Comparison of ENCODE assay signal across 12 cellular contexts in the genomic region with DNA sequence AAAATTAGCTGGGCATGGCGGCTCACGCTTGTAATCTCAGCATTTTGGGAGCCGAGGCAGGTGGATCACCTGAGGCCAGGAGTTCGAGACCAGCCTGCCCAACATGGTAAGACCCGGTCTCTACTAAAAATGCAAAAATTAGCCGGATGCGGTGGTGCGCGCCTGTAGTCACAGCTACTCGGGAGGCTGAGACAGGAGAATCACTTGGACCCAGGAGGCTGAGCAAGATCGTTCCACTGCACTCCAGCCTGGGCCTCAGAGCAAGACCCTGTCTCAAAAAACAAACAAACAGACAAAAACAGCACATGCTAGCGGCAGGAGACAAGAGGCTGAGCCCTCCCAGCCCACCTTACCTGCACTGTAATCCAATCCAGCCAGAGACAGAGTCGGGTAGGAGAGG. TPM values are rescaled to one million over a fixed set of nuclear protein-coding genes. Genes with fewer than 3 reads are reported as not detected.
DNase-seq lines count a peak whose midpoint lies in the region; ATAC-seq, FAIRE-seq and TF ChIP-seq lines count a peak whose summit lies in the region.
"Had no signal": no experiment of that assay in that cellular context is flagged by ENCODE, and none has a peak within 500 bp of the region (broad histone marks: within the 10 kb centered on the region; RNA-seq: fewer than 3 reads in every experiment).

No MANE protein-coding gene starts in this region.

- H3K4me3 ChIP-seq in keratinocyte (ENCODE audit: control insufficient read depth in 2 of 3, extremely low read depth in 1 of 3, insufficient read depth in 2 of 3, low read depth in 1 of 3, low read length in 3 of 3) = peak overlapping the region in 1 of 3 experiments; percentile 89
- H3K4me3 ChIP-seq in thoracic aorta = peak overlapping the region; percentile 100

- H3K27ac Mint-ChIP-seq in activated T-cell treated with anti-CD3 and anti-CD28 coated beads, Interleukin-2, amount 50 U/mL, for 24 hours = peak overlapping the region; percentile 93
- H3K27ac Mint-ChIP-seq in activated T-helper 1 cell treated with anti-CD3 and anti-CD28 coated beads, Interleukin-12 subunit alpha, Interleukin-12 subunit beta, Interleukin-2, Interleukin-4 antibody, amounts not matched to agents 30 ng/mL and 10 ng/mL and 1 ng/mL, durations not matched to agents 14 hours and 24 hours and 36 hours = no peak overlapping the region

- no peak for FAIRE-seq in keratinocyte (lab: Jason Lieb, UNC)
- FAIRE-seq: pancreas had no signal

- ATAC-seq in thoracic aorta (ENCODE audit: insufficient number of reproducible peaks, low FRiP score, low read depth) (no peak), HG02571 (IDR thresholded peaks at IDR 0.05; ENCODE audit: unreplicated experiment) (no peak)

- H3K9me1 ChIP-seq in keratinocyte (ENCODE audit: control insufficient read depth, extremely low read depth, insufficient read depth, low read length) = no peaks in the 10 kb centered on the region

- TF ChIP-seq CTCF in keratinocyte (optimal IDR thresholded peaks at IDR 0.05 in 1 of 3, IDR thresholded peaks at IDR 0.05 in 1 of 3, conservative IDR thresholded peaks at IDR 0.05 in 1 of 3; ENCODE audit: extremely low read depth in 1 of 3, insufficient read depth in 2 of 3, low read length in 3 of 3) (no peak), thoracic aorta (IDR thresholded peaks at IDR 0.05) (no peak)

- H3K9me3 Mint-ChIP-seq in activated T-cell treated with anti-CD3 and anti-CD28 coated beads, Interleukin-2, amount 50 U/mL, for 24 hours = no peaks in the 10 kb centered on the region
- no peaks in the 10 kb centered on the region for H3K9me3 Mint-ChIP-seq in activated T-helper 1 cell treated with anti-CD3 and anti-CD28 coated beads, Interleukin-12 subunit alpha, Interleukin-12 subunit beta, Interleukin-2, Interleukin-4 antibody, amounts not matched to agents 30 ng/mL and 10 ng/mL and 1 ng/mL, durations not matched to agents 14 hours and 24 hours and 36 hours

- no peaks in the 10 kb centered on the region for H3K9me3 ChIP-seq in keratinocyte (ENCODE audit: control insufficient read depth, low read depth, low read length)
- H3K9me3 ChIP-seq in thoracic aorta = no peaks in the 10 kb centered on the region
- H3K9me3 ChIP-seq: pancreas, thyroid gland had no signal

- H3K36me3 Mint-ChIP-seq in activated T-cell treated with anti-CD3 and anti-CD28 coated beads, Interleukin-2, amount 50 U/mL, for 24 hours (ENCODE audit: low read depth) = peaks cover 18% of the 10 kb centered on the region
- no peaks in the 10 kb centered on the region for H3K36me3 Mint-ChIP-seq in activated T-helper 1 cell treated with anti-CD3 and anti-CD28 coated beads, Interleukin-12 subunit alpha, Interleukin-12 subunit beta, Interleukin-2, Interleukin-4 antibody, amounts not matched to agents 30 ng/mL and 10 ng/mL and 1 ng/mL, durations not matched to agents 14 hours and 24 hours and 36 hours (ENCODE audit: low read depth)

- intact Hi-C loops in activated T-helper 1 cell treated with anti-CD3 and anti-CD28 coated beads, Interleukin-12 subunit alpha, Interleukin-12 subunit beta, Interleukin-2, Interleukin-4 antibody, amounts not matched to agents 30 ng/mL and 10 ng/mL and 1 ng/mL, durations not matched to agents 14 hours and 24 hours and 36 hours (cut with micrococcal nuclease) = loop anchor here (1.0 to 5.0 kb wide), 8 partner anchors 44 to 723 kb away; partner anchors contain the start of genes DOLK, GLE1, LRRC8A and MIGA2

- peaks cover under 1 to 3% of the 10 kb centered on the region in 2 experiments for H3K36me3 ChIP-seq in keratinocyte (ENCODE audit: control insufficient read depth in 2 of 2, extremely low read depth in 1 of 2, insufficient read depth in 2 of 2, low read length in 2 of 2)
- no peaks in the 10 kb centered on the region for H3K36me3 ChIP-seq in thoracic aorta
- H3K36me3 ChIP-seq: pancreas, thyroid gland had no signal

- H3K27me3 ChIP-seq in keratinocyte (ENCODE audit: control insufficient read depth, extremely low read depth, insufficient read depth, low read length) (no peaks in the 10 kb centered on the region), thoracic aorta (replicated peaks; ENCODE audit: insufficient read depth) (no peaks in the 10 kb centered on the region)
- H3K27me3 ChIP-seq: pancreas, thyroid gland had no signal

- H3K4me1 ChIP-seq in keratinocyte (ENCODE audit: control insufficient read depth, extremely low read depth, insufficient read depth, low read length) (peaks cover 14% of the 10 kb centered on the region), thoracic aorta (ENCODE audit: control insufficient read depth in 1 of 2, low read depth in 2 of 2) (peaks cover 7 to 18% of the 10 kb centered on the region in 2 donors)

- H3K4me1 Mint-ChIP-seq in activated T-cell treated with anti-CD3 and anti-CD28 coated beads, Interleukin-2, amount 50 U/mL, for 24 hours (ENCODE audit: low read depth) = peaks cover 35% of the 10 kb centered on the region
- peaks cover 17% of the 10 kb centered on the region for H3K4me1 Mint-ChIP-seq in activated T-helper 1 cell treated with anti-CD3 and anti-CD28 coated beads, Interleukin-12 subunit alpha, Interleukin-12 subunit beta, Interleukin-2, Interleukin-4 antibody, amounts not matched to agents 30 ng/mL and 10 ng/mL and 1 ng/mL, durations not matched to agents 14 hours and 24 hours and 36 hours (ENCODE audit: low read depth)

- peak overlapping the region; percentile 88 for H3K4me3 Mint-ChIP-seq in activated T-cell treated with anti-CD3 and anti-CD28 coated beads, Interleukin-2, amount 50 U/mL, for 24 hours
- H3K4me3 Mint-ChIP-seq in activated T-helper 1 cell treated with anti-CD3 and anti-CD28 coated beads, Interleukin-12 subunit alpha, Interleukin-12 subunit beta, Interleukin-2, Interleukin-4 antibody, amounts not matched to agents 30 ng/mL and 10 ng/mL and 1 ng/mL, durations not matched to agents 14 hours and 24 hours and 36 hours = peak overlapping the region; percentile 94

- H3K27me3 Mint-ChIP-seq in activated T-cell treated with anti-CD3 and anti-CD28 coated beads, Interleukin-2, amount 50 U/mL, for 24 hours = no peaks in the 10 kb centered on the region
- H3K27me3 Mint-ChIP-seq in activated T-helper 1 cell treated with anti-CD3 and anti-CD28 coated beads, Interleukin-12 subunit alpha, Interleukin-12 subunit beta, Interleukin-2, Interleukin-4 antibody, amounts not matched to agents 30 ng/mL and 10 ng/mL and 1 ng/mL, durations not matched to agents 14 hours and 24 hours and 36 hours (ENCODE audit: insufficient read depth) = peaks cover 2% of the 10 kb centered on the region

- H3K27ac ChIP-seq in keratinocyte (ENCODE audit: control insufficient read depth, insufficient read depth, low read length) (no peak overlapping the region), thoracic aorta (no peak overlapping the region)
- H3K27ac ChIP-seq: thyroid gland had no signal

- DNase-seq in activated T-cell treated with anti-CD3 and anti-CD28 coated beads, Interleukin-2, amount 50 U/mL, for 24 hours = no peak
- no peak for DNase-seq in activated T-cell treated with anti-CD3 and anti-CD28 coated beads for 4 hours
- no peak for DNase-seq in activated T-helper 1 cell treated with anti-CD3 and anti-CD28 coated beads, Interleukin-12 subunit alpha, Interleukin-12 subunit beta, Interleukin-2, Interleukin-4 antibody, amounts not matched to agents 30 ng/mL and 10 ng/mL and 1 ng/mL, durations not matched to agents 14 hours and 24 hours and 36 hours (ENCODE audit: low spot score)
- no peak for DNase-seq in keratinocyte (ENCODE audit: low read depth, low spot score)
- DNase-seq in thoracic aorta (ENCODE audit: low spot score) = no peak
- no peak for DNase-seq in NCI-H2081 (lab: John Stamatoyannopoulos, UW)
- no peak for DNase-seq in NCI-H1105 treated with DMSO at 0.1 percent for 48 hours (lab: John Stamatoyannopoulos, UW)
- DNase-seq: C1 segment of cervical spinal cord, KG1, thyroid gland had no signal

- H3K9ac ChIP-seq in keratinocyte (ENCODE audit: control insufficient read depth, extremely low read depth, insufficient read depth, low read length) = no peak overlapping the region

- H4K20me1 ChIP-seq in keratinocyte (ENCODE audit: control insufficient read depth, extremely low read depth, insufficient read depth, low read length) = no peaks in the 10 kb centered on the region

- peak overlapping the region; percentile 89 for H3K4me2 ChIP-seq in keratinocyte (ENCODE audit: control insufficient read depth, extremely low read depth, insufficient read depth, low read depth, low read length)

- no peak overlapping the region for H2AFZ ChIP-seq in keratinocyte (ENCODE audit: control insufficient read depth, low read length)

- peaks cover 32% of the 10 kb centered on the region for H3K79me2 ChIP-seq in keratinocyte (ENCODE audit: control insufficient read depth, insufficient read depth, low read length)

- dilution Hi-C loops in keratinocyte (cut with MboI; ENCODE audit: extremely low pct_ligation_motif_present, low sequenced_read_pairs) = no loop called here

RNA-seq across cellular contexts. Expression of gene DOLPP1, which starts 1.1 kb away (rescaled TPM):
- total RNA-seq in activated T-helper 1 cell treated with anti-CD3 and anti-CD28 coated beads, Interleukin-12 subunit alpha, Interleukin-12 subunit beta, Interleukin-2, Interleukin-4 antibody, amounts not matched to agents 30 ng/mL and 10 ng/mL and 1 ng/mL, durations not matched to agents 14 hours and 24 hours and 36 hours = 28.4 and 30.2 TPM in 2 replicates
- polyA plus RNA-seq in keratinocyte = 14.2 to 17.7 TPM (median 16.7 TPM) in 3 replicates
- 8.6 TPM for polyA plus RNA-seq in keratinocyte (2011; ENCODE audit: low read depth)
- 12.0 and 12.3 TPM in 2 replicates for polyA plus RNA-seq in keratinocyte (2011; cell fraction: cytosol; rRNA removed)
- polyA plus RNA-seq in keratinocyte (2011; cell fraction: nucleus; rRNA removed) = 30.2 and 33.2 TPM in 2 replicates
- 10.1 and 14.0 TPM in 2 replicates for polyA plus RNA-seq in keratinocyte (2012; ENCODE audit: low replicate concordance)
- 12.3 to 26.1 TPM (median 18.2 TPM) in 3 replicates for polyA minus RNA-seq in keratinocyte
- polyA minus RNA-seq in keratinocyte (2011; cell fraction: cytosol; rRNA and poly(A)+ RNA removed) = 13.0 TPM
- polyA minus RNA-seq in keratinocyte (2011; cell fraction: nucleus; rRNA and poly(A)+ RNA removed) = 10.4 and 13.4 TPM in 2 replicates
- total RNA-seq in thoracic aorta = 1 to 10 TPM; 3.4 to 9.7 TPM

RNA-seq across cellular contexts. Expression of gene CRAT, which starts 30.8 kb away (rescaled TPM):
- 9.9 and 10.0 TPM in 2 replicates for total RNA-seq in activated T-helper 1 cell treated with anti-CD3 and anti-CD28 coated beads, Interleukin-12 subunit alpha, Interleukin-12 subunit beta, Interleukin-2, Interleukin-4 antibody, amounts not matched to agents 30 ng/mL and 10 ng/mL and 1 ng/mL, durations not matched to agents 14 hours and 24 hours and 36 hours
- polyA plus RNA-seq in keratinocyte = 6.5 to 12.5 TPM (median 8.2 TPM) in 3 replicates
- 4.9 TPM for polyA plus RNA-seq in keratinocyte (2011; ENCODE audit: low read depth)
- 9.8 and 18.3 TPM in 2 replicates for polyA plus RNA-seq in keratinocyte (2011; cell fraction: cytosol; rRNA removed)
- 10.5 and 15.6 TPM in 2 replicates for polyA plus RNA-seq in keratinocyte (2011; cell fraction: nucleus; rRNA removed)
- polyA plus RNA-seq in keratinocyte (2012; ENCODE audit: low replicate concordance) = 10.2 and 14.1 TPM in 2 replicates
- polyA minus RNA-seq in keratinocyte = 9.7 to 30.8 TPM (median 11.2 TPM) in 3 replicates
- polyA minus RNA-seq in keratinocyte (2011; cell fraction: cytosol; rRNA and poly(A)+ RNA removed) = 22.8 TPM
- polyA minus RNA-seq in keratinocyte (2011; cell fraction: nucleus; rRNA and poly(A)+ RNA removed) = 6.5 and 7.5 TPM in 2 replicates
- total RNA-seq in thoracic aorta = 100 to 1,000 TPM in 1 of 2 donors, 10 to 100 TPM in 1; 57.8 to 102 TPM

RNA-seq across cellular contexts. Expression of gene PTPA, which starts 31.4 kb away (rescaled TPM):
- 105 and 114 TPM in 2 replicates for total RNA-seq in activated T-helper 1 cell treated with anti-CD3 and anti-CD28 coated beads, Interleukin-12 subunit alpha, Interleukin-12 subunit beta, Interleukin-2, Interleukin-4 antibody, amounts not matched to agents 30 ng/mL and 10 ng/mL and 1 ng/mL, durations not matched to agents 14 hours and 24 hours and 36 hours
- polyA plus RNA-seq in keratinocyte = 86.8 to 127 TPM (median 98.0 TPM) in 3 replicates
- 14.6 TPM for polyA plus RNA-seq in keratinocyte (2011; ENCODE audit: low read depth)
- 80.8 and 81.8 TPM in 2 replicates for polyA plus RNA-seq in keratinocyte (2011; cell fraction: cytosol; rRNA removed)
- 77.5 and 93.2 TPM in 2 replicates for polyA plus RNA-seq in keratinocyte (2011; cell fraction: nucleus; rRNA removed)
- 43.8 and 93.0 TPM in 2 replicates for polyA plus RNA-seq in keratinocyte (2012; ENCODE audit: low replicate concordance)
- 113 to 151 TPM (median 121 TPM) in 3 replicates for polyA minus RNA-seq in keratinocyte
- polyA minus RNA-seq in keratinocyte (2011; cell fraction: cytosol; rRNA and poly(A)+ RNA removed) = 77.1 TPM
- polyA minus RNA-seq in keratinocyte (2011; cell fraction: nucleus; rRNA and poly(A)+ RNA removed) = 43.4 and 67.5 TPM in 2 replicates
- total RNA-seq in thoracic aorta = 10 to 100 TPM; 72.2 to 93.3 TPM

RNA-seq across cellular contexts. Expression of gene MIGA2, which starts 43.4 kb away (rescaled TPM):
- 43.4 and 43.8 TPM in 2 replicates for total RNA-seq in activated T-helper 1 cell treated with anti-CD3 and anti-CD28 coated beads, Interleukin-12 subunit alpha, Interleukin-12 subunit beta, Interleukin-2, Interleukin-4 antibody, amounts not matched to agents 30 ng/mL and 10 ng/mL and 1 ng/mL, durations not matched to agents 14 hours and 24 hours and 36 hours
- 8.5 to 15.0 TPM (median 9.5 TPM) in 3 replicates for polyA plus RNA-seq in keratinocyte
- polyA plus RNA-seq in keratinocyte (2011; ENCODE audit: low read depth) = 3.8 TPM
- 3.6 and 7.1 TPM in 2 replicates for polyA plus RNA-seq in keratinocyte (2011; cell fraction: cytosol; rRNA removed)
- polyA plus RNA-seq in keratinocyte (2011; cell fraction: nucleus; rRNA removed) = 42.9 and 48.3 TPM in 2 replicates
- 10.3 and 14.9 TPM in 2 replicates for polyA plus RNA-seq in keratinocyte (2012; ENCODE audit: low replicate concordance)
- polyA minus RNA-seq in keratinocyte = 9.5 to 13.6 TPM (median 11.8 TPM) in 3 replicates
- 11.1 TPM for polyA minus RNA-seq in keratinocyte (2011; cell fraction: cytosol; rRNA and poly(A)+ RNA removed)
- polyA minus RNA-seq in keratinocyte (2011; cell fraction: nucleus; rRNA and poly(A)+ RNA removed) = 19.4 and 25.4 TPM in 2 replicates
- 10 to 100 TPM; 30.3 to 31.3 TPM for total RNA-seq in thoracic aorta

RNA-seq across cellular contexts. Expression of gene SH3GLB2, which starts 51.7 kb away (rescaled TPM):
- total RNA-seq in activated T-helper 1 cell treated with anti-CD3 and anti-CD28 coated beads, Interleukin-12 subunit alpha, Interleukin-12 subunit beta, Interleukin-2, Interleukin-4 antibody, amounts not matched to agents 30 ng/mL and 10 ng/mL and 1 ng/mL, durations not matched to agents 14 hours and 24 hours and 36 hours = 71.1 and 74.8 TPM in 2 replicates
- polyA plus RNA-seq in keratinocyte = 37.1 to 75.7 TPM (median 41.2 TPM) in 3 replicates
- 62.8 TPM for polyA plus RNA-seq in keratinocyte (2011; ENCODE audit: low read depth)
- 23.7 and 32.8 TPM in 2 replicates for polyA plus RNA-seq in keratinocyte (2011; cell fraction: cytosol; rRNA removed)
- 141 and 164 TPM in 2 replicates for polyA plus RNA-seq in keratinocyte (2011; cell fraction: nucleus; rRNA removed)
- polyA plus RNA-seq in keratinocyte (2012; ENCODE audit: low replicate concordance) = 27.5 and 73.3 TPM in 2 replicates
- 27.1 to 46.7 TPM (median 40.4 TPM) in 3 replicates for polyA minus RNA-seq in keratinocyte
- polyA minus RNA-seq in keratinocyte (2011; cell fraction: cytosol; rRNA and poly(A)+ RNA removed) = 29.7 TPM
- 16.1 and 16.6 TPM in 2 replicates for polyA minus RNA-seq in keratinocyte (2011; cell fraction: nucleus; rRNA and poly(A)+ RNA removed)
- total RNA-seq in thoracic aorta = 100 to 1,000 TPM; 101 to 184 TPM
